Comparison of ENCODE assay signal across 1 cellular context in the genomic region with DNA sequence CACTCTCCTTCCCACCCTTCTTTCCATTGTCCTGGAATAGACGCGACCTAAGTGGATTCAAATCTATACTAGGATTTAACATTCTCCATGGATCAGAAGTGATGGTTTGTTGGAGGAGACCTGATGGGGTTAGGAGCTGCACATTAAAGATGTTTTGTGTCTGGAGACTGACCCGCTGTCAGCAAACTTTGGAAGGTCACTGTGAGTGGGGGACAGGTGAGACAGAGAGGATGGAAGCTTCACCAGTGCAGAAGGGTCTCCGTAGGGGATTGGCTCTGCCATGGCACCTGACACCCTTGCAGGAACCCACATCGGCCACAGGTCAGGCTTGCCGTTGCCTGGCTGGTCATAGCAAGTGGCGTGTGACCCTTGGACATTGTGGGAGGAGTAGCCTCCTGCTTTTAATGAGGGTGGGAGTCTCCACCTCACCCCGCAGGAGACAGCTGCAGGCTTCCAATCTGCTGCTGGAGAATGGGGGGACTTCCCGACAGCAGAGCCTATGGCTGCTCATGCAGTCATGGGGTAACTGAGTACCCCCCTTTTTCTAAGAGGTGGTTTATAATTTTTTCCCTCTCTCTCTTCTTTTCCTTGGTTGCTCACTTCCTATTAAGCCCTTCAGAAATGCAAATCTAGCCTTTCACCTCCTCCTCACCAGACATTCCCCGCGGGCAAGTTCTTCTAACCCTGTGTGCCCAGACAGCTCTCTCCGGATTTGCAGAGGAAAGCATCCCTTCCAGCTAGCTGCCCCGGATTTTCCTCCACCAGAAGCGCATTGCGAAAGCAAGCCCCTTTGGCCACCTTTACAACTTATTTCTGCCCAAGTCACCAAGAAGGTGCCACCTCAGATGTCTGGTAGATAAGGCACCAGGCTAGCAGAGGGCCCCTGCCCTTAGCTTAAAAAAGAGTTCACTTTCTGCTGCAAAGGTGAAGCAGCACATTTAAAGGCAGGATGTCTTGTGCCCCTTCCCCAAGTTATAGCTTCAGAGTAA.
A peak's percentile ranks its signal among the peaks of the same experiment; 100 is the strongest.
TF ChIP-seq lines count a peak whose summit lies in the region.

No MANE protein-coding gene starts in this region.

TF ChIP-seq in HepG2, 621 proteins besides CTCF, POLR2A, EP300 and RAD21 (continues in another document):
- TF ChIP-seq ZMYM4 (CRISPR knock-in tag; IDR thresholded peaks at IDR 0.05) (peak; percentile 44; the same call in 1 of the 2 replicates), STAG1 (CRISPR knock-in tag; IDR thresholded peaks at IDR 0.05) (peak; percentile 10; the same call in 1 of the 2 replicates), ZNF251 (CRISPR knock-in tag; IDR thresholded peaks at IDR 0.05) (no peak), ZBTB7B (CRISPR knock-in tag; IDR thresholded peaks at IDR 0.05) (peak; percentile 71), PRDM15 (CRISPR knock-in tag; IDR thresholded peaks at IDR 0.05) (peak; percentile 47; the same call in 1 of the 2 replicates), DPF2 (CRISPR knock-in tag; IDR thresholded peaks at IDR 0.05; ENCODE audit: borderline replicate concordance, low read depth) (0 out of 2 replicates have a peak, but pooled peaks have one; percentile 53), TEAD2 (CRISPR knock-in tag; IDR thresholded peaks at IDR 0.05) (no peak), NR2F6 (IDR thresholded peaks at IDR 0.05) (peak; percentile 58; the same call in 1 of the 2 replicates), NR2F6 (CRISPR knock-in tag; IDR thresholded peaks at IDR 0.05) (peak; percentile 53; the same call in 1 of the 2 replicates), KIAA2018 (CRISPR knock-in tag; IDR thresholded peaks at IDR 0.05; ENCODE audit: borderline replicate concordance) (no peak), NR2C2 (CRISPR knock-in tag; IDR thresholded peaks at IDR 0.05; ENCODE audit: borderline replicate concordance) (0 out of 2 replicates have a peak, but pooled peaks have one; percentile 18), NBN (conservative IDR thresholded peaks at IDR 0.05) (0 out of 2 replicates have a peak, but pooled peaks have one; percentile 23), ZNF30 (CRISPR knock-in tag; IDR thresholded peaks at IDR 0.05) (0 out of 2 replicates have a peak, but pooled peaks have one; percentile 59), GTF3A (CRISPR knock-in tag; conservative IDR thresholded peaks at IDR 0.05) (0 out of 2 replicates have a peak, but pooled peaks have one; percentile 48), KMT2A (CRISPR knock-in tag; IDR thresholded peaks at IDR 0.05) (no peak), MYPOP (CRISPR knock-in tag; IDR thresholded peaks at IDR 0.05) (0 out of 2 replicates have a peak, but pooled peaks have one; percentile 35), HOXA3 (CRISPR knock-in tag; IDR thresholded peaks at IDR 0.05) (peak; percentile 54; the same call in 1 of the 2 replicates), NONO (IDR thresholded peaks at IDR 0.05) (no peak), NONO (CRISPR knock-in tag; conservative IDR thresholded peaks at IDR 0.05) (no peak), FOXA1 (IDR thresholded peaks at IDR 0.05) (no peak), FOXA1 (CRISPR knock-in tag; IDR thresholded peaks at IDR 0.05) (no peak), KLF9 (CRISPR knock-in tag; IDR thresholded peaks at IDR 0.05; ENCODE audit: low read depth) (no peak), ELF3 (CRISPR knock-in tag; IDR thresholded peaks at IDR 0.05) (no peak)
- TF ChIP-seq, protein P1, sequence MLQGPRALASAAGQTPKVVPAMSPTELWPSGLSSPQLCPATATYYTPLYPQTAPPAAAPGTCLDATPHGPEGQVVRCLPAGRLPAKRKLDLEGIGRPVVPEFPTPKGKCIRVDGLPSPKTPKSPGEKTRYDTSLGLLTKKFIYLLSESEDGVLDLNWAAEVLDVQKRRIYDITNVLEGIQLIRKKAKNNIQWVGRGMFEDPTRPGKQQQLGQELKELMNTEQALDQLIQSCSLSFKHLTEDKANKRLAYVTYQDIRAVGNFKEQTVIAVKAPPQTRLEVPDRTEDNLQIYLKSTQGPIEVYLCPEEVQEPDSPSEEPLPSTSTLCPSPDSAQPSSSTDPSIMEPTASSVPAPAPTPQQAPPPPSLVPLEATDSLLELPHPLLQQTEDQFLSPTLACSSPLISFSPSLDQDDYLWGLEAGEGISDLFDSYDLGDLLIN (CRISPR knock-in tag; IDR thresholded peaks at IDR 0.05; ENCODE audit: borderline replicate concordance) = no peak
- TF ChIP-seq, protein P2, sequence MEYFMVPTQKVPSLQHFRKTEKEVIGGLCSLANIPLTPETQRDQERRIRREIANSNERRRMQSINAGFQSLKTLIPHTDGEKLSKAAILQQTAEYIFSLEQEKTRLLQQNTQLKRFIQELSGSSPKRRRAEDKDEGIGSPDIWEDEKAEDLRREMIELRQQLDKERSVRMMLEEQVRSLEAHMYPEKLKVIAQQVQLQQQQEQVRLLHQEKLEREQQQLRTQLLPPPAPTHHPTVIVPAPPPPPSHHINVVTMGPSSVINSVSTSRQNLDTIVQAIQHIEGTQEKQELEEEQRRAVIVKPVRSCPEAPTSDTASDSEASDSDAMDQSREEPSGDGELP (IDR thresholded peaks at IDR 0.05; ENCODE audit: borderline replicate concordance, low read depth) = peak; percentile 44; the same call in 1 of the 2 replicates
- TF ChIP-seq, protein P3, sequence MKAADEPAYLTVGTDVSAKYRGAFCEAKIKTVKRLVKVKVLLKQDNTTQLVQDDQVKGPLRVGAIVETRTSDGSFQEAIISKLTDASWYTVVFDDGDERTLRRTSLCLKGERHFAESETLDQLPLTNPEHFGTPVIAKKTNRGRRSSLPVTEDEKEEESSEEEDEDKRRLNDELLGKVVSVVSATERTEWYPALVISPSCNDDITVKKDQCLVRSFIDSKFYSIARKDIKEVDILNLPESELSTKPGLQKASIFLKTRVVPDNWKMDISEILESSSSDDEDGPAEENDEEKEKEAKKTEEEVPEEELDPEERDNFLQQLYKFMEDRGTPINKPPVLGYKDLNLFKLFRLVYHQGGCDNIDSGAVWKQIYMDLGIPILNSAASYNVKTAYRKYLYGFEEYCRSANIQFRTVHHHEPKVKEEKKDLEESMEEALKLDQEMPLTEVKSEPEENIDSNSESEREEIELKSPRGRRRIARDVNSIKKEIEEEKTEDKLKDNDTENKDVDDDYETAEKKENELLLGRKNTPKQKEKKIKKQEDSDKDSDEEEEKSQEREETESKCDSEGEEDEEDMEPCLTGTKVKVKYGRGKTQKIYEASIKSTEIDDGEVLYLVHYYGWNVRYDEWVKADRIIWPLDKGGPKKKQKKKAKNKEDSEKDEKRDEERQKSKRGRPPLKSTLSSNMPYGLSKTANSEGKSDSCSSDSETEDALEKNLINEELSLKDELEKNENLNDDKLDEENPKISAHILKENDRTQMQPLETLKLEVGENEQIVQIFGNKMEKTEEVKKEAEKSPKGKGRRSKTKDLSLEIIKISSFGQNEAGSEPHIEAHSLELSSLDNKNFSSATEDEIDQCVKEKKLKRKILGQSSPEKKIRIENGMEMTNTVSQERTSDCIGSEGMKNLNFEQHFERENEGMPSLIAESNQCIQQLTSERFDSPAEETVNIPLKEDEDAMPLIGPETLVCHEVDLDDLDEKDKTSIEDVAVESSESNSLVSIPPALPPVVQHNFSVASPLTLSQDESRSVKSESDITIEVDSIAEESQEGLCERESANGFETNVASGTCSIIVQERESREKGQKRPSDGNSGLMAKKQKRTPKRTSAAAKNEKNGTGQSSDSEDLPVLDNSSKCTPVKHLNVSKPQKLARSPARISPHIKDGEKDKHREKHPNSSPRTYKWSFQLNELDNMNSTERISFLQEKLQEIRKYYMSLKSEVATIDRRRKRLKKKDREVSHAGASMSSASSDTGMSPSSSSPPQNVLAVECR (CRISPR knock-in tag; IDR thresholded peaks at IDR 0.05; ENCODE audit: borderline replicate concordance) = 0 out of 2 replicates have a peak, but pooled peaks have one; percentile 1
- TF ChIP-seq, protein P4, sequence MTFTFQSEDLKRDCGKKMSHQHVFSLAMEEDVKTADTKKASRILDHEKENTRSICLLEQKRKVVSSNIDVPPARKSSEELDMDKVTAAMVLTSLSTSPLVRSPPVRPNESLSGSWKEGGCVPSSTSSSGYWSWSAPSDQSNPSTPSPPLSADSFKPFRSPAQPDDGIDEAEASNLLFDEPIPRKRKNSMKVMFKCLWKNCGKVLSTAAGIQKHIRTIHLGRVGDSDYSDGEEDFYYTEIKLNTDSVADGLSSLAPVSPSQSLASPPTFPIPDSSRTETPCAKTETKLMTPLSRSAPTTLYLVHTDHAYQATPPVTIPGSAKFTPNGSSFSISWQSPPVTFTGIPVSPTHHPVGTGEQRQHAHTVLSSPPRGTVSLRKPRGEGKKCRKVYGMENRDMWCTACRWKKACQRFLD (CRISPR knock-in tag; IDR thresholded peaks at IDR 0.05; ENCODE audit: borderline replicate concordance) = no peak
- TF ChIP-seq, protein P5, sequence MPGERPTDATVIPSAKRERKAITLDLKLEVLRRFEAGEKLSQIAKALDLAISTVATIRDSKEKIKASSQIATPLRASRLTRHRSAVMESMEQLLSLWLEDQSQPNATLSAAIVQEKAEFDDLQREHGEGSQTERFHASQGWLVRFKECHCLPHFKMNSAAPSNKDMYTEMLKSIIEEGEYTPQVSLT (CRISPR knock-in tag; IDR thresholded peaks at IDR 0.05; ENCODE audit: borderline replicate concordance, low read depth) = no peak
